In genomic region chr9:86407022-86407421, GRCh38 we compare ENCODE assay signal across 10 cellular contexts. TPM values are rescaled to one million over a fixed set of nuclear protein-coding genes. Genes with fewer than 3 reads are reported as not detected.
DNase-seq lines count a peak whose midpoint lies in the region; FAIRE-seq and TF ChIP-seq lines count a peak whose summit lies in the region.
"Had no signal": no experiment of that assay in that cellular context is flagged by ENCODE, and none has a peak within 500 bp of the region (broad histone marks: within the 10 kb centered on the region; RNA-seq: fewer than 3 reads in every experiment).

No MANE protein-coding gene starts in this region.

- H2BK120ac ChIP-seq in H9 (ENCODE audit: low read depth, low read length, poor library complexity, severe bottlenecking), result no peak overlapping the region

- no peaks in the 10 kb centered on the region; a peak in 1 of 7 replicates for H3K36me3 Mint-ChIP-seq in H9 (ENCODE audit: insufficient read depth in 1 of 3, low read depth in 3 of 3)

- H2AFZ ChIP-seq in H9 (ENCODE audit: low read length), result peak overlapping the region; percentile 77

- no peaks in the 10 kb centered on the region for H3K36me3 ChIP-seq in skeletal muscle satellite cell (ENCODE audit: insufficient read depth, low read length)

- H2BK15ac ChIP-seq in H9 (ENCODE audit: low read depth, low read length), result no peak overlapping the region

- peak; percentile 42 for DNase-seq in H9
- peak; percentile 58 for DNase-seq in RKO (ENCODE audit: low spot score)
- DNase-seq in fibroblast of peridontal ligament (ENCODE audit: extremely low read depth), result peak; percentile 44
- no peak for DNase-seq in activated effector memory CD4-positive, alpha-beta T cell treated with Interleukin-2 at 50 U/mL for 16 hours
- no peak for DNase-seq in midbrain (lab: John Stamatoyannopoulos, UW)
- DNase-seq in D721Med (ENCODE audit: insufficient read length, low spot score), result no peak
- DNase-seq: NCI-H1092 treated with DMSO at 0.1 percent for 48 hours, substantia nigra had no signal

- H3K23ac ChIP-seq in H9 (ENCODE audit: insufficient read length, low read depth, low read length), result no peak overlapping the region

- no peaks in the 10 kb centered on the region for H3K79me2 ChIP-seq in H9 (ENCODE audit: insufficient read depth, low read length)

- H2BK5ac ChIP-seq in H9 (ENCODE audit: insufficient read length, low read length), result no peak overlapping the region

- H3K27me3 ChIP-seq in H9 (ENCODE audit: insufficient read depth, low read length) (peaks cover 35% of the 10 kb centered on the region; the same call in 1 of the 2 replicates), skeletal muscle satellite cell (ENCODE audit: control insufficient read depth, insufficient read depth, low read length) (no peaks in the 10 kb centered on the region)

- H3K4ac ChIP-seq in H9 (ENCODE audit: low read depth, low read length), result no peak overlapping the region

- H3K23me2 ChIP-seq in H9 (ENCODE audit: insufficient read length, low read depth, low read length, poor library complexity, severe bottlenecking), result no peaks in the 10 kb centered on the region

- no peak for FAIRE-seq in D721Med (lab: Jason Lieb, UNC)

- no peak overlapping the region for H2AK5ac ChIP-seq in H9 (ENCODE audit: insufficient read length, low read length)

- TF ChIP-seq CTCF in H9 (conservative IDR thresholded peaks at IDR 0.05) (no peak), D721Med (IDR thresholded peaks at IDR 0.05; ENCODE audit: insufficient read depth, missing control alignments) (no peak)

- H3K4me1 ChIP-seq in H9 (ENCODE audit: insufficient read depth, low read length), result no peaks in the 10 kb centered on the region; the same call in 1 of the 2 replicates
- H3K4me1 ChIP-seq in skeletal muscle satellite cell (ENCODE audit: control insufficient read depth, insufficient read depth, low read length), result peaks cover 47% of the 10 kb centered on the region

- H4K20me1 ChIP-seq in H9 (ENCODE audit: control insufficient read depth, insufficient read depth, insufficient read length), result no peaks in the 10 kb centered on the region

- H3T11ph ChIP-seq in H9 (ENCODE audit: low read length), result no peak overlapping the region

- H3K27me3 Mint-ChIP-seq in H9 (ENCODE audit: low read depth), result peaks cover 100% of the 10 kb centered on the region

- H3K4me1 Mint-ChIP-seq in H9, result peaks cover 23 to 25% of the 10 kb centered on the region in 2 experiments

- H3K56ac ChIP-seq in H9 (ENCODE audit: insufficient read length, low read depth, low read length), result no peak overlapping the region

- no CpG with 5 or more reads among the region's 3 CpGs for WGBS in H9 (ENCODE audit: extremely low coverage, insufficient read length, low lambda C conversion rate)

- H3K9ac ChIP-seq in H9 (ENCODE audit: extremely low read depth, insufficient read length, low read length), result no peak overlapping the region
- peak overlapping the region; percentile 73 for H3K9ac ChIP-seq in skeletal muscle satellite cell (ENCODE audit: low read depth, low read length)

- peaks cover 8 to 12% of the 10 kb centered on the region in 2 experiments for H3K9me3 Mint-ChIP-seq in H9
- H3K9me3 Mint-ChIP-seq: nephron had no signal

- H4K91ac ChIP-seq in H9 (ENCODE audit: insufficient read length, low read depth, low read length), result no peak overlapping the region

- H3K27ac Mint-ChIP-seq in H9, result no peak overlapping the region

- no peak overlapping the region for H4K5ac ChIP-seq in H9 (ENCODE audit: insufficient read length, low read depth, low read length)

- H3K9me3 ChIP-seq in H9 (ENCODE audit: control insufficient read depth, low read depth, low read length) (no peaks in the 10 kb centered on the region), skeletal muscle satellite cell (replicated peaks; ENCODE audit: low read length) (no peaks in the 10 kb centered on the region)

- H3K4me3 Mint-ChIP-seq in H9, result no peak overlapping the region
- H3K4me3 Mint-ChIP-seq: nephron had no signal

- no peak overlapping the region for H2BK12ac ChIP-seq in H9 (ENCODE audit: insufficient read length, low read depth, low read length)

- no peaks in the 10 kb centered on the region for H3K79me1 ChIP-seq in H9 (ENCODE audit: insufficient read depth, low read depth, low read length, poor library complexity, severe bottlenecking)

- H3K14ac ChIP-seq in H9 (ENCODE audit: insufficient read depth, low read length), result no peak overlapping the region

- no peak overlapping the region for H3K27ac ChIP-seq in H9 (ENCODE audit: insufficient read length, low read depth, low read length)

- H3K4me2 ChIP-seq in H9 (ENCODE audit: insufficient read depth, insufficient read length, low read length), result no peak overlapping the region
- peak overlapping the region; percentile 70 for H3K4me2 ChIP-seq in skeletal muscle satellite cell (ENCODE audit: low read length)

- H3K4me3 ChIP-seq in skeletal muscle satellite cell (ENCODE audit: low read length), result peak overlapping the region; percentile 30

- no peak overlapping the region for H4K8ac ChIP-seq in H9 (replicated peaks; ENCODE audit: insufficient read length, low read depth, low read length)

- H2BK20ac ChIP-seq in H9 (ENCODE audit: low read depth, low read length, poor library complexity, severe bottlenecking), result no peak overlapping the region

- H3K18ac ChIP-seq in H9 (ENCODE audit: insufficient read length, low read depth, low read length), result no peak overlapping the region

RNA-seq across cellular contexts. Expression of gene TUT7, which starts 52.8 kb away (rescaled TPM):
- 22.9 and 23.1 TPM in 2 replicates for total RNA-seq in H9 (2021)
- 54.8 and 105 TPM in 2 replicates for total RNA-seq in skeletal muscle satellite cell (2012; rRNA removed)

Comparison
In these comparisons a context has a peak if more than half of its experiments do, and no peak if none do; other contexts are left out.
1. DNase-seq: peak in H9 (single experiment), RKO (single experiment) and fibroblast of peridontal ligament (single experiment); none in activated effector memory CD4-positive, alpha-beta T cell treated with Interleukin-2 at 50 U/mL for 16 hours (single experiment), midbrain (single experiment) and D721Med (single experiment).